In genomic region chr1:241485145-241485544, GRCh38 we compare ENCODE assay signal across 13 cellular contexts. TPM values are rescaled to one million over a fixed set of nuclear protein-coding genes. Genes with fewer than 3 reads are reported as not detected.
A peak's percentile ranks its signal among the peaks of the same experiment; 100 is the strongest.
DNase-seq lines count a peak whose midpoint lies in the region; ATAC-seq and TF ChIP-seq lines count a peak whose summit lies in the region.
"Had no signal": no experiment of that assay in that cellular context is flagged by ENCODE, and none has a peak within 500 bp of the region (broad histone marks: within the 10 kb centered on the region; RNA-seq: fewer than 3 reads in every experiment).

No MANE protein-coding gene starts in this region.

- no peaks in the 10 kb centered on the region for H3K9me3 Mint-ChIP-seq in activated CD4-positive, alpha-beta T cell treated with anti-CD3 and anti-CD28 coated beads for 36 hours (ENCODE audit: low read depth)
- no peaks in the 10 kb centered on the region for H3K9me3 Mint-ChIP-seq in activated CD4-positive, alpha-beta T cell treated with anti-CD3 and anti-CD28 coated beads, Interleukin-2, amount 10 ng/mL, durations not matched to agents 24 days and 14 days
- H3K9me3 Mint-ChIP-seq in stimulated activated effector memory CD8-positive, alpha-beta T cell treated with anti-CD3 and anti-CD28 coated beads, Interleukin-12 subunit alpha, Interleukin-12 subunit beta, amount 100 ng/mL, for 72 hours, result no peaks in the 10 kb centered on the region

- no peak overlapping the region for H3K4me3 Mint-ChIP-seq in activated CD4-positive, alpha-beta T cell treated with anti-CD3 and anti-CD28 coated beads for 36 hours
- H3K4me3 Mint-ChIP-seq in activated CD4-positive, alpha-beta T cell treated with anti-CD3 and anti-CD28 coated beads, Interleukin-2, amount 10 ng/mL, durations not matched to agents 24 days and 14 days, result no peak overlapping the region
- H3K4me3 Mint-ChIP-seq in stimulated activated effector memory CD8-positive, alpha-beta T cell treated with anti-CD3 and anti-CD28 coated beads, Interleukin-12 subunit alpha, Interleukin-12 subunit beta, amount 100 ng/mL, for 72 hours, result no peak overlapping the region
- H3K4me3 Mint-ChIP-seq: neural crest cell had no signal

- WGBS in heart right ventricle, 2 donors, result 95 to 97% methylated on average over 3 of the region's 3 CpGs

- peaks cover 7% of the 10 kb centered on the region for H3K27me3 Mint-ChIP-seq in activated CD4-positive, alpha-beta T cell treated with anti-CD3 and anti-CD28 coated beads for 36 hours
- H3K27me3 Mint-ChIP-seq in activated CD4-positive, alpha-beta T cell treated with anti-CD3 and anti-CD28 coated beads, Interleukin-2, amount 10 ng/mL, durations not matched to agents 24 days and 14 days, result no peaks in the 10 kb centered on the region

- intact Hi-C loops in activated CD4-positive, alpha-beta T cell treated with anti-CD3 and anti-CD28 coated beads for 36 hours (cut with DNase I, micrococcal nuclease), result loop anchor here in 1 of 2 experiments (2.0 kb wide), 2 partner anchors 594 to 752 kb away; no protein-coding TSS in a partner anchor
- intact Hi-C loops in activated CD4-positive, alpha-beta T cell treated with anti-CD3 and anti-CD28 coated beads, Interleukin-2, amount 10 ng/mL, durations not matched to agents 24 days and 14 days (cut with micrococcal nuclease), result no loop called here
- intact Hi-C loops in heart right ventricle (cut with DNase I), result loop anchor here in 1 of 10 donors (10.0 kb wide), 1 partner anchor 750 kb away; no protein-coding TSS in a partner anchor
- intact Hi-C loops in posterior vena cava (cut with DNase I), result no loop called here

- H3K4me1 ChIP-seq in heart right ventricle, result no peaks in the 10 kb centered on the region
- H3K4me1 ChIP-seq: spleen had no signal

- H3K36me3 ChIP-seq in heart right ventricle, result no peaks in the 10 kb centered on the region
- H3K36me3 ChIP-seq: spleen had no signal

- TF ChIP-seq CTCF in heart right ventricle (IDR thresholded peaks at IDR 0.05), result no peak

- H3K4me1 Mint-ChIP-seq in activated CD4-positive, alpha-beta T cell treated with anti-CD3 and anti-CD28 coated beads for 36 hours, result peaks cover 11% of the 10 kb centered on the region
- no peaks in the 10 kb centered on the region for H3K4me1 Mint-ChIP-seq in activated CD4-positive, alpha-beta T cell treated with anti-CD3 and anti-CD28 coated beads, Interleukin-2, amount 10 ng/mL, durations not matched to agents 24 days and 14 days
- H3K4me1 Mint-ChIP-seq in stimulated activated effector memory CD8-positive, alpha-beta T cell treated with anti-CD3 and anti-CD28 coated beads, Interleukin-12 subunit alpha, Interleukin-12 subunit beta, amount 100 ng/mL, for 72 hours, result no peaks in the 10 kb centered on the region
- H3K4me1 Mint-ChIP-seq: neural crest cell had no signal

- POLR2A ChIA-PET in activated CD4-positive, alpha-beta T cell treated with anti-CD3 and anti-CD28 coated beads for 36 hours (lab: Charles Lee), result no interaction called here

- H3K27me3 ChIP-seq in heart right ventricle, result no peaks in the 10 kb centered on the region
- H3K27me3 ChIP-seq: spleen had no signal

- H3K9me3 ChIP-seq in heart right ventricle, result no peaks in the 10 kb centered on the region
- H3K9me3 ChIP-seq: spleen had no signal

- CTCF ChIA-PET in activated CD4-positive, alpha-beta T cell treated with anti-CD3 and anti-CD28 coated beads for 36 hours (lab: Charles Lee), result interaction anchor here (0.5 to 1.7 kb wide), 7 partner anchors 13 to 752 kb away, joined by 3 to 6 read pairs (median 3); no protein-coding TSS in a partner anchor

- no peak overlapping the region for H3K4me3 ChIP-seq in heart right ventricle
- H3K4me3 ChIP-seq: spleen had no signal

- H3K36me3 Mint-ChIP-seq in activated CD4-positive, alpha-beta T cell treated with anti-CD3 and anti-CD28 coated beads for 36 hours (ENCODE audit: low read depth), result peaks cover 2% of the 10 kb centered on the region
- no peaks in the 10 kb centered on the region for H3K36me3 Mint-ChIP-seq in activated CD4-positive, alpha-beta T cell treated with anti-CD3 and anti-CD28 coated beads, Interleukin-2, amount 10 ng/mL, durations not matched to agents 24 days and 14 days (ENCODE audit: low read depth)
- H3K36me3 Mint-ChIP-seq in stimulated activated effector memory CD8-positive, alpha-beta T cell treated with anti-CD3 and anti-CD28 coated beads, Interleukin-12 subunit alpha, Interleukin-12 subunit beta, amount 100 ng/mL, for 72 hours, result no peaks in the 10 kb centered on the region

- no peak for DNase-seq in activated CD4-positive, alpha-beta T cell treated with anti-CD3 and anti-CD28 coated beads for 36 hours
- no peak for DNase-seq in activated CD4-positive, alpha-beta T cell treated with anti-CD3 and anti-CD28 coated beads, Interleukin-2, amount 10 ng/mL, durations not matched to agents 24 days and 14 days
- no peak for DNase-seq in stimulated activated effector memory CD8-positive, alpha-beta T cell treated with anti-CD3 and anti-CD28 coated beads, Interleukin-12 subunit alpha, Interleukin-12 subunit beta, amount 100 ng/mL, for 72 hours (ENCODE audit: low spot score in 2 of 2)
- DNase-seq in heart right ventricle, result no peak
- no peak for DNase-seq in posterior vena cava (ENCODE audit: low spot score)
- DNase-seq in LoVo (ENCODE audit: low spot score), result no peak
- DNase-seq: 8988T; left ventricle myocardium superior; spleen; stimulated activated CD8-positive, alpha-beta memory T cell treated with anti-CD3 and anti-CD28 coated beads, Interleukin-4, amount 100 ng/mL, for 48 hours had no signal

- no peak overlapping the region for H3K27ac ChIP-seq in heart right ventricle
- H3K27ac ChIP-seq: spleen had no signal

- no peak overlapping the region for H3K27ac Mint-ChIP-seq in activated CD4-positive, alpha-beta T cell treated with anti-CD3 and anti-CD28 coated beads for 36 hours
- H3K27ac Mint-ChIP-seq in activated CD4-positive, alpha-beta T cell treated with anti-CD3 and anti-CD28 coated beads, Interleukin-2, amount 10 ng/mL, durations not matched to agents 24 days and 14 days, result no peak overlapping the region
- H3K27ac Mint-ChIP-seq in stimulated activated effector memory CD8-positive, alpha-beta T cell treated with anti-CD3 and anti-CD28 coated beads, Interleukin-12 subunit alpha, Interleukin-12 subunit beta, amount 100 ng/mL, for 72 hours, result no peak overlapping the region

- ATAC-seq in activated CD4-positive, alpha-beta T cell treated with anti-CD3 and anti-CD28 coated beads for 36 hours, result peak; percentile 81
- ATAC-seq in GM21717 (IDR thresholded peaks at IDR 0.05; ENCODE audit: unreplicated experiment) (peak; percentile 64), HG03097 (IDR thresholded peaks at IDR 0.05; ENCODE audit: low FRiP score, unreplicated experiment) (peak; percentile 74), heart right ventricle (no peak)
- ATAC-seq in stimulated activated effector memory CD8-positive, alpha-beta T cell treated with anti-CD3 and anti-CD28 coated beads, Interleukin-12 subunit alpha, Interleukin-12 subunit beta, amount 100 ng/mL, for 72 hours, result peak; percentile 84
- ATAC-seq: left ventricle myocardium superior had no signal

RNA-seq across cellular contexts. Expression of gene FH, which starts 34.4 kb away (rescaled TPM):
- 10 to 100 TPM; 80.2 to 94.3 TPM for total RNA-seq in activated CD4-positive, alpha-beta T cell treated with anti-CD3 and anti-CD28 coated beads for 36 hours
- 98.6 and 103 TPM in 2 replicates for total RNA-seq in activated CD4-positive, alpha-beta T cell treated with anti-CD3 and anti-CD28 coated beads, Interleukin-2, amount 10 ng/mL, durations not matched to agents 24 days and 14 days
- total RNA-seq in heart right ventricle (100 to 1,000 TPM; 178 to 268 (median 257) TPM), posterior vena cava (10 to 100 TPM; 45.0 to 54.1 TPM)
- polyA plus RNA-seq in heart right ventricle, result 100 to 1,000 TPM; 169 to 224 TPM

RNA-seq across cellular contexts. Expression of gene KMO, which starts 47.0 kb away (rescaled TPM):
- total RNA-seq in activated CD4-positive, alpha-beta T cell treated with anti-CD3 and anti-CD28 coated beads for 36 hours, result under 1 TPM in 1 of 2 experiments, not detected in 1; 0.33 TPM
- 0.09 TPM in 1 of 2 replicates, not detected in the other for total RNA-seq in activated CD4-positive, alpha-beta T cell treated with anti-CD3 and anti-CD28 coated beads, Interleukin-2, amount 10 ng/mL, durations not matched to agents 24 days and 14 days
- total RNA-seq in heart right ventricle (1 to 10 TPM in 1 of 10 donors, under 1 TPM in 5, not detected in 4; 0.05 to 1.4 (median 0.46) TPM), posterior vena cava (1 to 10 TPM; 1.1 to 1.2 TPM)
- polyA plus RNA-seq in heart right ventricle, result under 1 TPM; 0.06 to 0.22 TPM
- total RNA-seq: neural crest cell had no signal

Comparison
In these comparisons a context has a peak if more than half of its experiments do, and no peak if none do; other contexts are left out.
1. ATAC-seq: peak in activated CD4-positive, alpha-beta T cell treated with anti-CD3 and anti-CD28 coated beads for 36 hours (single experiment), GM21717 (single experiment), HG03097 (single experiment) and stimulated activated effector memory CD8-positive, alpha-beta T cell treated with anti-CD3 and anti-CD28 coated beads, Interleukin-12 subunit alpha, Interleukin-12 subunit beta, amount 100 ng/mL, for 72 hours (single experiment); none in heart right ventricle (0 of 8).